ENCODE assay signal across 8 cellular contexts in the genomic region with DNA sequence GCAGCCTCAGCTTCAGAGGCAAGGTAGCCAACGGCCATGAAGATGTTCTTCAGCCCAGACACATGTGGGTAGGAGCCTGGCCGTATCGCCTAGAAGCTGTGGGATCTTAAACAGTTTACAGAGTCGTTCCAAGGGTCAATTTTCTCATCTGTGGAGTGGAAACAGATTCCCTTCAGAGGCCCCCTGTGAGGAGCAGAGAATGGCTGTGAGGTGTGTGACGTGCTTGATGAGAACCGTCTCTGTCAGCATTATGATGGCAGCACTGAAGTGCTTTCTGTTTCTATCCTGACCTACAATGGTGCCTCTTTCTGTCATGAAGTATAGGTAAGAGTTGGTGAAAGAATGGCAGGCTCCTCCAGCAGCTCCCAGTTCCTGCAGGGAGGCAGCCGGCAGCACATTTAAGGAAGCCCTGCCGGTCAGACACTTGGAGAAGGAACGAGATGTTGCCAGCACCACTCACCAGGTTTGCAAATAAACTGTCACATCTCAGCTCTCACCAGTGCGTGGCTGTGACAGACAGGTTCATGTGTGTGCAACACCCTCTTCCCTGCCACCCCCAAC.
DNase-seq lines count a peak whose midpoint lies in the region; ATAC-seq and TF ChIP-seq lines count a peak whose summit lies in the region.

No MANE protein-coding gene starts in this region.

- no peaks in the 10 kb centered on the region for H3K27me3 ChIP-seq in neural cell (ENCODE audit: insufficient read depth, low read depth, low read length)
- H3K27me3 ChIP-seq in adrenal gland = no peaks in the 10 kb centered on the region
- H3K27me3 ChIP-seq in HAP-1 (ENCODE audit: low read depth) = no peaks in the 10 kb centered on the region

- WGBS in adrenal gland, 4 donors = 79 to 88% (median 83%) methylated on average over 8 to 10 of the region's 10 CpGs

- H3K4me2 ChIP-seq in neural cell (ENCODE audit: low read length) = no peak overlapping the region

- intact Hi-C loops in adrenal gland (cut with DNase I) = no loop called here

- TF ChIP-seq POLR2A in adrenal gland (IDR thresholded peaks at IDR 0.05) = no peak

- no peaks in the 10 kb centered on the region for H4K20me1 ChIP-seq in neural cell (ENCODE audit: insufficient read depth)

- TF ChIP-seq EP300 in neural cell (conservative IDR thresholded peaks at IDR 0.05; ENCODE audit: poor library complexity, severe bottlenecking) = peak; percentile 19

- H3K9ac ChIP-seq in neural cell (ENCODE audit: low read length) = no peak overlapping the region

- no peak overlapping the region for H2AFZ ChIP-seq in neural cell (ENCODE audit: low read depth, low read length)

- H3K9me3 ChIP-seq in neural cell (ENCODE audit: low read length) (no peaks in the 10 kb centered on the region), adrenal gland (replicated peaks in 1 of 3) (no peaks in the 10 kb centered on the region), HAP-1 (no peaks in the 10 kb centered on the region)

- no peaks in the 10 kb centered on the region for H3K9me2 ChIP-seq in neural cell (ENCODE audit: insufficient read depth, low read length)

- no peak overlapping the region for H3K4me3 ChIP-seq in neural cell (ENCODE audit: low read length)
- no peak overlapping the region for H3K4me3 ChIP-seq in adrenal gland
- no peak overlapping the region for H3K4me3 ChIP-seq in HAP-1

- no peak for TF ChIP-seq RAD21 in neural cell (conservative IDR thresholded peaks at IDR 0.05)

- H3K4me1 ChIP-seq in adrenal gland (replicated peaks in 1 of 2) (no peaks in the 10 kb centered on the region), HAP-1 (peaks cover 11% of the 10 kb centered on the region)

- H3K36me3 ChIP-seq in neural cell (ENCODE audit: insufficient read depth, low read length) (no peaks in the 10 kb centered on the region), adrenal gland (replicated peaks in 1 of 2) (no peaks in the 10 kb centered on the region), HAP-1 (replicated peaks) (no peaks in the 10 kb centered on the region)

- no peaks in the 10 kb centered on the region for H3K79me2 ChIP-seq in neural cell (replicated peaks; ENCODE audit: insufficient read depth, low read length)

- H3F3A ChIP-seq in neural cell (ENCODE audit: insufficient read depth, low read length, poor library complexity, severe bottlenecking) = peaks cover 3% of the 10 kb centered on the region

- in situ Hi-C loops in HAP-1 (cut with MboI; ENCODE audit: low sequenced_read_pairs) = no loop called here

- no peak for TF ChIP-seq CTCF in neural cell (IDR thresholded peaks at IDR 0.05; ENCODE audit: poor library complexity, severe bottlenecking)
- TF ChIP-seq CTCF in adrenal gland (IDR thresholded peaks at IDR 0.05) = no peak

- no peak overlapping the region for H3K27ac ChIP-seq in neural cell (ENCODE audit: low read length)
- H3K27ac ChIP-seq in adrenal gland = peak overlapping the region in 1 of 5 donors; percentile 44

- ATAC-seq in GM19324 (IDR thresholded peaks at IDR 0.05; ENCODE audit: low FRiP score, unreplicated experiment) (peak; percentile 67), HG03095 (IDR thresholded peaks at IDR 0.05; ENCODE audit: unreplicated experiment) (peak; percentile 42)

- peak; percentile 24 to 25 for DNase-seq in activated CD8-positive, alpha-beta memory T cell treated with anti-CD3 and anti-CD28 coated beads for 4 hours (ENCODE audit: low read depth in 2 of 2)
- DNase-seq in NOMO-1 (lab: John Stamatoyannopoulos, UW; ENCODE audit: unreplicated experiment in 2 of 2) (no peak), adrenal gland (no peak), HAP-1 (ENCODE audit: low spot score in 2 of 2) (no peak), NCI-H226 (no peak)

TF ChIP-seq in neural cell, 6 proteins besides CTCF, POLR2A, EP300 and RAD21:
- TF ChIP-seq EZH2 (IDR thresholded peaks at IDR 0.05; ENCODE audit: borderline replicate concordance, insufficient read depth, low read length, poor library complexity, severe bottlenecking) (no peak), POLR2AphosphoS5 (IDR thresholded peaks at IDR 0.05) (peak; percentile 20)

Comparison
In these comparisons a context has a peak if more than half of its experiments do, and no peak if none do; other contexts are left out.
1. DNase-seq: peak in activated CD8-positive, alpha-beta memory T cell treated with anti-CD3 and anti-CD28 coated beads for 4 hours (2 of 2); none in NOMO-1 (0 of 2), adrenal gland (0 of 7), HAP-1 (0 of 2) and NCI-H226 (single experiment).